ENCODE assay signal across 9 cellular contexts in genomic region chr9:132163876-132164603, GRCh38. TPM values are rescaled to one million over a fixed set of nuclear protein-coding genes. Genes with fewer than 3 reads are reported as not detected.
DNase-seq lines count a peak whose midpoint lies in the region; ATAC-seq and TF ChIP-seq lines count a peak whose summit lies in the region.
"Had no signal": no experiment of that assay in that cellular context is flagged by ENCODE, and none has a peak within 500 bp of the region (broad histone marks: within the 10 kb centered on the region; RNA-seq: fewer than 3 reads in every experiment).

No MANE protein-coding gene starts in this region.

- H3K4me3 ChIP-seq in stomach = peak overlapping the region in 3 of 4 donors; percentile 65 to 89 (median 67)

- ATAC-seq in activated naive CD8-positive, alpha-beta T cell treated with anti-CD3 and anti-CD28 coated beads, Interleukin-2, amount 10 ng/mL, durations not matched to agents 7 days and 5 days (ENCODE audit: low read depth) = no peak
- ATAC-seq in HG03565 (IDR thresholded peaks at IDR 0.05; ENCODE audit: unreplicated experiment) (no peak), HG03135 (IDR thresholded peaks at IDR 0.05; ENCODE audit: unreplicated experiment) (no peak)

- H3K9me3 Mint-ChIP-seq in activated T-cell treated with anti-CD3 and anti-CD28 coated beads, Interleukin-2, amount 50 U/mL, for 24 hours = no peaks in the 10 kb centered on the region
- H3K9me3 Mint-ChIP-seq in activated naive CD8-positive, alpha-beta T cell treated with anti-CD3 and anti-CD28 coated beads, Interleukin-2, amount 10 ng/mL, durations not matched to agents 7 days and 5 days = no peaks in the 10 kb centered on the region
- peaks cover 0 to 1% (median 0%) of the 10 kb centered on the region in 6 donors for H3K9me3 Mint-ChIP-seq in immature natural killer cell
- H3K9me3 Mint-ChIP-seq: dendritic cell treated with granulocyte-macrophage colony-stimulating factor and Interleukin-4, amounts not matched to agents 40 ng/mL and 50 ng/mL, for 4 days had no signal

- POLR2A ChIA-PET in activated naive CD8-positive, alpha-beta T cell treated with anti-CD3 and anti-CD28 coated beads, Interleukin-2, amount 10 ng/mL, durations not matched to agents 7 days and 5 days (lab: Charles Lee) = interaction anchor here (1.0 kb wide), 1 partner anchor 77 kb away, joined by 3 read pairs; no protein-coding TSS in a partner anchor

- 9 to 22% (median 11%) methylated on average over 41 to 45 of the region's 45 CpGs for WGBS in stomach, 5 donors

- no peaks in the 10 kb centered on the region for H3K36me3 Mint-ChIP-seq in activated T-cell treated with anti-CD3 and anti-CD28 coated beads, Interleukin-2, amount 50 U/mL, for 24 hours (ENCODE audit: low read depth)
- H3K36me3 Mint-ChIP-seq in activated naive CD8-positive, alpha-beta T cell treated with anti-CD3 and anti-CD28 coated beads, Interleukin-2, amount 10 ng/mL, durations not matched to agents 7 days and 5 days = peaks cover 4% of the 10 kb centered on the region
- peaks cover 0 to 4% (median 4%) of the 10 kb centered on the region in 3 donors for H3K36me3 Mint-ChIP-seq in immature natural killer cell

- intact Hi-C loops in stomach (cut with DNase I; ENCODE audit: low total_unique reads) = no loop called here

- no peaks in the 10 kb centered on the region for H3K9me3 ChIP-seq in stomach

- TF ChIP-seq EP300 in stomach (IDR thresholded peaks at IDR 0.05) = no peak

- peaks cover 6% of the 10 kb centered on the region for H3K4me1 Mint-ChIP-seq in activated T-cell treated with anti-CD3 and anti-CD28 coated beads, Interleukin-2, amount 50 U/mL, for 24 hours (ENCODE audit: low read depth)
- peaks cover 9% of the 10 kb centered on the region for H3K4me1 Mint-ChIP-seq in activated naive CD8-positive, alpha-beta T cell treated with anti-CD3 and anti-CD28 coated beads, Interleukin-2, amount 10 ng/mL, durations not matched to agents 7 days and 5 days
- peaks cover 13 to 26% of the 10 kb centered on the region in 2 donors for H3K4me1 Mint-ChIP-seq in immature natural killer cell

- TF ChIP-seq POLR2A in stomach (IDR thresholded peaks at IDR 0.05) = no peak

- H3K4me1 ChIP-seq in stomach = peaks cover 29 to 43% (median 35%) of the 10 kb centered on the region in 4 donors

- no peaks in the 10 kb centered on the region for H3K36me3 ChIP-seq in stomach

- no peak overlapping the region for H3K27ac ChIP-seq in stomach

- TF ChIP-seq CTCF in stomach (IDR thresholded peaks at IDR 0.05) = no peak

- peaks cover 15 to 99% (median 89%) of the 10 kb centered on the region in 3 donors for H3K27me3 ChIP-seq in stomach

- no peak for DNase-seq in activated T-cell treated with anti-CD3 and anti-CD28 coated beads, Interleukin-2, amount 50 U/mL, for 24 hours
- DNase-seq in activated T-cell treated with anti-CD3 and anti-CD28 coated beads, Interleukin-2, amount 50 U/mL, for 1 hour = no peak
- no peak for DNase-seq in activated naive CD8-positive, alpha-beta T cell treated with anti-CD3 and anti-CD28 coated beads, Interleukin-2, amount 10 ng/mL, durations not matched to agents 7 days and 5 days
- no peak for DNase-seq in immature natural killer cell
- DNase-seq in stomach = no peak
- DNase-seq in NCI-H187 (lab: John Stamatoyannopoulos, UW) = no peak

- H3K27ac Mint-ChIP-seq in activated T-cell treated with anti-CD3 and anti-CD28 coated beads, Interleukin-2, amount 50 U/mL, for 24 hours = no peak overlapping the region
- no peak overlapping the region for H3K27ac Mint-ChIP-seq in activated naive CD8-positive, alpha-beta T cell treated with anti-CD3 and anti-CD28 coated beads, Interleukin-2, amount 10 ng/mL, durations not matched to agents 7 days and 5 days
- no peak overlapping the region for H3K27ac Mint-ChIP-seq in immature natural killer cell
- H3K27ac Mint-ChIP-seq: dendritic cell treated with granulocyte-macrophage colony-stimulating factor and Interleukin-4, amounts not matched to agents 40 ng/mL and 50 ng/mL, for 4 days had no signal

- H3K4me3 Mint-ChIP-seq in activated T-cell treated with anti-CD3 and anti-CD28 coated beads, Interleukin-2, amount 50 U/mL, for 24 hours = peak overlapping the region; percentile 53
- H3K4me3 Mint-ChIP-seq in activated naive CD8-positive, alpha-beta T cell treated with anti-CD3 and anti-CD28 coated beads, Interleukin-2, amount 10 ng/mL, durations not matched to agents 7 days and 5 days = peak overlapping the region; percentile 47
- H3K4me3 Mint-ChIP-seq in immature natural killer cell = peak overlapping the region; percentile 56 to 75 (median 73)
- H3K4me3 Mint-ChIP-seq: dendritic cell treated with granulocyte-macrophage colony-stimulating factor and Interleukin-4, amounts not matched to agents 40 ng/mL and 50 ng/mL, for 4 days had no signal

- H3K27me3 Mint-ChIP-seq in activated T-cell treated with anti-CD3 and anti-CD28 coated beads, Interleukin-2, amount 50 U/mL, for 24 hours = peaks cover 67% of the 10 kb centered on the region
- peaks cover 46% of the 10 kb centered on the region for H3K27me3 Mint-ChIP-seq in activated naive CD8-positive, alpha-beta T cell treated with anti-CD3 and anti-CD28 coated beads, Interleukin-2, amount 10 ng/mL, durations not matched to agents 7 days and 5 days
- H3K27me3 Mint-ChIP-seq in immature natural killer cell (ENCODE audit: low read depth in 3 of 3) = peaks cover 12 to 24% (median 17%) of the 10 kb centered on the region in 3 donors

RNA-seq across cellular contexts. Expression of gene NTNG2, which starts 2.2 kb away (rescaled TPM):
- 10 to 100 TPM; 10.9 to 15.6 TPM for total RNA-seq in activated naive CD8-positive, alpha-beta T cell treated with anti-CD3 and anti-CD28 coated beads, Interleukin-2, amount 10 ng/mL, durations not matched to agents 7 days and 5 days
- polyA plus RNA-seq in immature natural killer cell (under 1 TPM; 0.27 to 0.94 (median 0.62) TPM), stomach (under 1 TPM; 0.20 to 0.37 (median 0.31) TPM)
- total RNA-seq in stomach = 1 to 10 TPM in 2 of 5 donors, under 1 TPM in 2, not detected in 1; under 0.01 to 8.1 (median 3.9) TPM
